ENCODE assay signal across 25 cellular contexts in the genomic region with DNA sequence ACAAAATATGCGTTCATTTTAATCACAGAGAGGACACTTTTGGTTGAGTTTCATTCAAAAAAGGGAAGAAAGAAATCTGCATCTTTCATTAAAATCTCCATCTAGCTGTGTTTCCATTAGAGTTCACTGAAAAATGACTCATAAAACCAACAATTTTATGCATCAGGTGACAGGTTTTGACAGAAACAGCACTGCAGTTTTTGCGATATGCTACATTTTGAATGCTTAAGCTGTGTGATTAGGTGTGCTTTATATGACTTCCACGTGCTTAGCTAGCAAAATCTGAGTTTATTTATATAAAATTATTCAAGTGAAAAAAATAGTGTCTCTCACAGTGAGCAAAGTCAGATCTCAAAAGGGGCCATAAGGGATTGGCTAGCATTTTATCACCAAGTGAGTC.
"Had no signal": no experiment of that assay in that cellular context is flagged by ENCODE, and none has a peak within 500 bp of the region (broad histone marks: within the 10 kb centered on the region; RNA-seq: fewer than 3 reads in every experiment).

No MANE protein-coding gene starts in this region.

- H3K9me3 ChIP-seq: ascending aorta, gastrocnemius medialis, neutrophil, transverse colon had no signal

- H3K4me3 ChIP-seq: ascending aorta, colonic mucosa, gastrocnemius medialis, hepatocyte, spleen, transverse colon had no signal

- DNase-seq: activated CD4-positive, alpha-beta memory T cell treated with anti-CD3 and anti-CD28 coated beads, Interleukin-2, amount 10 ng/mL, durations not matched to agents 7 days and 5 days; activated CD4-positive, alpha-beta T cell treated with anti-CD3 and anti-CD28 coated beads, Interleukin-2, amount 10 ng/mL, durations not matched to agents 24 days and 14 days; activated CD4-positive, CD25-positive, alpha-beta regulatory T cell treated with anti-CD3 and anti-CD28 coated beads, Interleukin-2, amount 50 U/mL, for 72 hours; activated CD8-positive, alpha-beta memory T cell treated with anti-CD3 and anti-CD28 coated beads, Interleukin-2, amount 50 U/mL, for 48 hours; activated gamma-delta T cell; activated naive CD4-positive, alpha-beta T cell treated with anti-CD3 and anti-CD28 coated beads, Interleukin-2, amount 10 ng/mL, durations not matched to agents 7 days and 5 days; activated naive CD8-positive, alpha-beta T cell treated with anti-CD3 and anti-CD28 coated beads, Interleukin-2, amount 10 ng/mL, durations not matched to agents 7 days and 5 days; activated T-cell treated with anti-CD3 and anti-CD28 coated beads, Interleukin-2, amount 50 U/mL, for 24 hours; cerebellar nuclear complex; colonic mucosa; effector CD8-positive, alpha-beta T cell; gastrocnemius medialis; left cardiac atrium; left ventricle myocardium superior; right cardiac atrium; spleen; stimulated activated naive CD4-positive, alpha-beta T cell treated with Interleukin-2 at 50 U/mL for 16 hours; T-helper 17 cell; T1000; transverse colon had no signal

- ATAC-seq: gastrocnemius medialis, left cardiac atrium, left ventricle myocardium superior, right cardiac atrium, T-helper 17 cell had no signal

- H3K4me1 ChIP-seq: ascending aorta, colonic mucosa, gastrocnemius medialis, spleen, transverse colon had no signal

- H3K36me3 ChIP-seq: ascending aorta, colonic mucosa, gastrocnemius medialis, neutrophil, spleen, transverse colon had no signal

- H3K27me3 ChIP-seq: ascending aorta, colonic mucosa, gastrocnemius medialis, hepatocyte, neutrophil, spleen, transverse colon had no signal

- FAIRE-seq: bronchial epithelial cell, keratinocyte had no signal

- H3K27ac ChIP-seq: ascending aorta, colonic mucosa, gastrocnemius medialis, hepatocyte, neutrophil, spleen, transverse colon had no signal

- H2AFZ ChIP-seq: hepatocyte had no signal

- H3K4me2 ChIP-seq: hepatocyte had no signal
